ENCODE assay signal across 8 cellular contexts in the genomic region with DNA sequence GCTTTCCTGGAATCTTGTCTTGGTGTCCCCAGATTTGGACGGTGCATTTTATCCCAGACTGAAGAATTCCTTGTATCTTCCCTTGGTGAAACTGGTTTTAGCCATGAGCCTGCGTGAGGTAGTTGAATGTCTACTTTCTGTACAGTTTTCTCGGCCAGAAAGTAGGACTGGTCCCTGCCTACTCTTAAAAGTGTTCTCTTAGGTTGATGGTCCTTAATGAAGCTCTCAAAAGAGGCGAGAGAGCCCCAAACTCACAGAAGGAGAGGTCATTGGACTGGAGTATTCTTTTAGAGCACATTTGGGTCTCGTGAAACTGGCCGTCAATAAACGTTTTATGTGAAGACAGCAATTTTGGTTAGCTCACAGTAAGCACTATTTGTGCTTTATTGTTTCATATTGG. TPM values are rescaled to one million over a fixed set of nuclear protein-coding genes. Genes with fewer than 3 reads are reported as not detected.
DNase-seq lines count a peak whose midpoint lies in the region; ATAC-seq and TF ChIP-seq lines count a peak whose summit lies in the region.

No MANE protein-coding gene starts in this region.

- H3K9me3 ChIP-seq in BE2C (no peaks in the 10 kb centered on the region), muscle layer of colon (ENCODE audit: low read length) (no peaks in the 10 kb centered on the region)

- H3K27me3 ChIP-seq in BE2C (no peaks in the 10 kb centered on the region), muscle layer of colon (ENCODE audit: control insufficient read depth in 1 of 2, insufficient read depth in 2 of 2, low read length in 2 of 2) (no peaks in the 10 kb centered on the region)

- no peak for TF ChIP-seq CTCF in BE2C (IDR thresholded peaks at IDR 0.05; ENCODE audit: low read depth, low read length)

- peak; percentile 7 for ATAC-seq in HG03432 (IDR thresholded peaks at IDR 0.05; ENCODE audit: unreplicated experiment)

- H3K36me3 ChIP-seq in BE2C (no peaks in the 10 kb centered on the region), muscle layer of colon (ENCODE audit: insufficient read depth, low read length) (no peaks in the 10 kb centered on the region)

- peak overlapping the region; percentile 89 for H3K27ac ChIP-seq in muscle layer of colon (ENCODE audit: low read depth, low read length)

- 0 out of 2 replicates have a peak, but pooled peaks cover 4% of the 10 kb centered on the region for H3K4me1 ChIP-seq in BE2C
- H3K4me1 ChIP-seq in muscle layer of colon (ENCODE audit: insufficient read depth, low read length) = peaks cover 13% of the 10 kb centered on the region

- DNase-seq in BE2C = no peak
- DNase-seq in dermis microvascular lymphatic vessel endothelial cell (ENCODE audit: low read depth in 2 of 2) = peak; percentile 0 to 8
- no peak for DNase-seq in epidermal melanocyte (ENCODE audit: insufficient read length, low spot score)
- no peak for DNase-seq in NCI-H226
- DNase-seq in T1000 (lab: John Stamatoyannopoulos, UW) = no peak
- no peak for DNase-seq in NCI-H748 (lab: John Stamatoyannopoulos, UW; ENCODE audit: unreplicated experiment)

- peak overlapping the region; percentile 93 for H3K4me3 ChIP-seq in BE2C (ENCODE audit: low read depth, low read length)
- H3K4me3 ChIP-seq in muscle layer of colon (ENCODE audit: low read depth in 1 of 2, low read length in 2 of 2) = peak overlapping the region; percentile 53 to 69

- H3K9ac ChIP-seq in muscle layer of colon (ENCODE audit: low read length) = peak overlapping the region; percentile 78

RNA-seq across cellular contexts. Expression of a gene that starts 0.7 kb away (rescaled TPM):
- polyA plus RNA-seq in BE2C (2012; ENCODE audit: insufficient read depth, insufficient read length, low read depth) = 15.4 TPM
- total RNA-seq in dermis microvascular lymphatic vessel endothelial cell = 11.6 and 15.0 TPM in 2 replicates

Comparison
In these comparisons a context has a peak if more than half of its experiments do, and no peak if none do; other contexts are left out.
1. DNase-seq: peak in dermis microvascular lymphatic vessel endothelial cell (2 of 2); none in BE2C (single experiment), epidermal melanocyte (single experiment), NCI-H226 (single experiment), T1000 (single experiment) and NCI-H748 (single experiment).